15 cellular contexts compared by ENCODE assay signal in genomic region chr9:96068511-96068910, GRCh38.
"Had no signal": no experiment of that assay in that cellular context is flagged by ENCODE, and none has a peak within 500 bp of the region (broad histone marks: within the 10 kb centered on the region; RNA-seq: fewer than 3 reads in every experiment).

No MANE protein-coding gene starts in this region.

- H3K9me3 ChIP-seq: left ventricle myocardium inferior, tibial nerve had no signal

- H3K4me3 ChIP-seq: left ventricle myocardium inferior, tibial nerve had no signal

- H3K27ac ChIP-seq: brain microvascular endothelial cell, left ventricle myocardium inferior had no signal

- H3K27me3 ChIP-seq: tibial nerve had no signal

- H3K36me3 ChIP-seq: brain microvascular endothelial cell, left ventricle myocardium inferior, tibial nerve had no signal

- DNase-seq: activated CD4-positive, alpha-beta memory T cell treated with anti-CD3 and anti-CD28 coated beads, Interleukin-2, amount 10 ng/mL, durations not matched to agents 7 days and 5 days; activated CD4-positive, alpha-beta T cell treated with anti-CD3 and anti-CD28 coated beads, Interleukin-2, amount 10 ng/mL, durations not matched to agents 24 days and 14 days; activated gamma-delta T cell treated with Interleukin-2 at 50 U/mL for 16 hours; activated T-cell treated with anti-CD3 and anti-CD28 coated beads for 4 hours; aorta; brain microvascular endothelial cell; effector memory CD4-positive, alpha-beta T cell; foreskin melanocyte; hippocampal formation; kidney glomerular epithelial cell; left ventricle myocardium inferior; naive thymus-derived CD4-positive, alpha-beta T cell; stimulated activated CD4-positive, alpha-beta T cell treated with anti-CD3 and anti-CD28 coated beads, Interleukin-4, amount 100 ng/mL, for 4 hours; stimulated activated naive CD8-positive, alpha-beta T cell treated with anti-CD3 and anti-CD28 coated beads, Interleukin-15, Interleukin-2, amounts not matched to agents 100 U/mL and 50 U/mL, for 24 hours had no signal
